ENCODE assay signal across 1 cellular context in the genomic region with DNA sequence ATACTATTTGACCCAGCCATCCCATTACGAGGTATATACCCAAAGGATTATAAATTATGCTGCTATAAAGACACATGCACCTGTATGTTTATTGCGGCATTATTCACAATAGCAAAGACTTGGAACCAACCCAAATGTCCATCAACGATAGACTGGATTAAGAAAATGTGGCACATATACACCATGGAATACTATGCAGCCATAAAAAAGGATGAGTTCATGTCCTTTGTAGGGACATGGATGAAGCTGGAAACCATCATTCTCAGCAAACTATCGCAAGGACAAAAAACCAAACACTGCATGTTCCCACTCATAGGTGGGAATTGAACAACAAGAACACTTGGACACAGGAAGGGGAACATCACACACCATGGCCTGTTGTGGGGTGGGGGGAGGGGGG.
TF ChIP-seq lines count a peak whose summit lies in the region.
"Not testable (repeated sequence)": the region's sequence is repeated elsewhere in the genome, so short reads cannot be mapped to it uniquely, and the experiment has no call there.

No MANE protein-coding gene starts in this region.

- not testable (repeated sequence) for H3K4me3 ChIP-seq in HEK293 (ENCODE audit: low read depth, low read length)

- H3K9me3 ChIP-seq in HEK293 (ENCODE audit: control insufficient read depth, insufficient read depth, low read depth, low read length) = not testable (repeated sequence)

- H3K27ac ChIP-seq in HEK293 (ENCODE audit: extremely low read depth, low read depth, low read length) = not testable (repeated sequence)

- not testable (repeated sequence) for TF ChIP-seq CTCF in HEK293 (tag by site-specific recombination; IDR thresholded peaks at IDR 0.05)

- H3K36me3 ChIP-seq in HEK293 (ENCODE audit: control insufficient read depth in 2 of 2, insufficient read depth in 1 of 2, low read length in 2 of 2) = not testable (repeated sequence)

- not testable (repeated sequence) for H3K4me1 ChIP-seq in HEK293 (ENCODE audit: control insufficient read depth, insufficient read depth, low read length)

- POLR2A ChIA-PET in HEK293 (lab: Yijun Ruan, JAX) = not testable (repeated sequence)

- CTCF ChIA-PET in HEK293 (lab: Yijun Ruan, JAX) = not testable (repeated sequence)

TF ChIP-seq in HEK293, 187 proteins besides CTCF, POLR2A, EP300 and RAD21:
- TF ChIP-seq ZNF146 (tag by site-specific recombination; IDR thresholded peaks at IDR 0.05) = peak; percentile 91
- TF ChIP-seq, protein P1, sequence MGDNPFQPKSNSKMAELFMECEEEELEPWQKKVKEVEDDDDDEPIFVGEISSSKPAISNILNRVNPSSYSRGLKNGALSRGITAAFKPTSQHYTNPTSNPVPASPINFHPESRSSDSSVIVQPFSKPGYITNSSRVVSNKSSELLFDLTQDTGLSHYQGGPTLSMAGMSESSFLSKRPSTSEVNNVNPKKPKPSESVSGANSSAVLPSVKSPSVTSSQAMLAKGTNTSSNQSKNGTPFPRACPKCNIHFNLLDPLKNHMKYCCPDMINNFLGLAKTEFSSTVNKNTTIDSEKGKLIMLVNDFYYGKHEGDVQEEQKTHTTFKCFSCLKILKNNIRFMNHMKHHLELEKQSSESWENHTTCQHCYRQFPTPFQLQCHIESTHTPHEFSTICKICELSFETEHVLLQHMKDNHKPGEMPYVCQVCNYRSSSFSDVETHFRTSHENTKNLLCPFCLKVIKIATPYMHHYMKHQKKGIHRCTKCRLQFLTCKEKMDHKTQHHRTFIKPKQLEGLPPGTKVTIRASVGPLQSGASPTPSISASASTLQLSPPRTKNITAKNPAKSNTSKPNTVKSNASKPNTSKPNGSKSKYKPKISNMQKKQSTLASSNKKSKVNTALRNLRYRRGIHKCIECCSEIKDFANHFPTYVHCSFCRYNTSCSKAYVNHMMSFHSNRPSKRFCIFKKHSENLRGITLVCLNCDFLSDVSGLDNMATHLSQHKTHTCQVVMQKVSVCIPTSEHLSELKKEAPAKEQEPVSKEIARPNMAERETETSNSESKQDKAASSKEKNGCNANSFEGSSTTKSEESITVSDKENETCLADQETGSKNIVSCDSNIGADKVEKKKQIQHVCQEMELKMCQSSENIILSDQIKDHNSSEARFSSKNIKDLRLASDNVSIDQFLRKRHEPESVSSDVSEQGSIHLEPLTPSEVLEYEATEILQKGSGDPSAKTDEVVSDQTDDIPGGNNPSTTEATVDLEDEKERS (tag by site-specific recombination; IDR thresholded peaks at IDR 0.05) = 0 out of 2 replicates have a peak, but pooled peaks have one; percentile 44
